ENCODE assay signal across 9 cellular contexts in genomic region chr10:96991313-96991841, GRCh38.
A peak's percentile ranks its signal among the peaks of the same experiment; 100 is the strongest.
DNase-seq lines count a peak whose midpoint lies in the region; ATAC-seq and TF ChIP-seq lines count a peak whose summit lies in the region.
"Had no signal": no experiment of that assay in that cellular context is flagged by ENCODE, and none has a peak within 500 bp of the region (broad histone marks: within the 10 kb centered on the region; RNA-seq: fewer than 3 reads in every experiment).

No MANE protein-coding gene starts in this region.

- H3K4me3 ChIP-seq in fibroblast of lung (replicated peaks in 1 of 4; ENCODE audit: control extremely low read depth in 1 of 4, insufficient read depth in 1 of 4, low read depth in 3 of 4, low read length in 4 of 4) = no peak overlapping the region

- H3K27ac ChIP-seq in fibroblast of lung (ENCODE audit: insufficient read depth, low read length) = peak overlapping the region; percentile 33

- H3K4me1 ChIP-seq in fibroblast of lung (ENCODE audit: control insufficient read depth, extremely low read depth, insufficient read depth, low read length) = peaks cover 18% of the 10 kb centered on the region

- no peaks in the 10 kb centered on the region for H4K20me1 ChIP-seq in fibroblast of lung (ENCODE audit: control insufficient read depth, extremely low read depth, insufficient read depth, low read length)

- H2AFZ ChIP-seq in fibroblast of lung (ENCODE audit: low read length) = peak overlapping the region; percentile 37

- no peak overlapping the region for H3K9ac ChIP-seq in fibroblast of lung (ENCODE audit: insufficient read depth, low read length)

- H3K79me2 ChIP-seq in fibroblast of lung (ENCODE audit: control insufficient read depth, insufficient read depth, low read length) = no peaks in the 10 kb centered on the region

- ATAC-seq in GM18867 (IDR thresholded peaks at IDR 0.05; ENCODE audit: unreplicated experiment) = peak; percentile 55
- ATAC-seq in GM19452 (IDR thresholded peaks at IDR 0.05; ENCODE audit: unreplicated experiment) = no peak

- TF ChIP-seq CTCF in fibroblast of lung (conservative IDR thresholded peaks at IDR 0.05 in 1 of 2, IDR thresholded peaks at IDR 0.05 in 1 of 2; ENCODE audit: low read depth in 1 of 2, low read length in 2 of 2) = no peak

- DNase-seq in A172 (ENCODE audit: low spot score) = peak; percentile 63
- DNase-seq in HS-27A (ENCODE audit: low read depth) = peak; percentile 29
- DNase-seq in fibroblast of lung (ENCODE audit: low read depth in 2 of 2) = peak; percentile 75 to 94
- no peak for DNase-seq in activated CD4-positive, alpha-beta T cell treated with anti-CD3 and anti-CD28 coated beads, Interleukin-2, amount 50 U/mL, for 4 hours
- no peak for DNase-seq in activated gamma-delta T cell (lab: John Stamatoyannopoulos, UW)
- DNase-seq in midbrain (lab: John Stamatoyannopoulos, UW) = no peak
- DNase-seq: NCI-H2227 treated with DMSO at 0.1 percent for 48 hours had no signal

- H3K9me3 ChIP-seq in fibroblast of lung (ENCODE audit: control insufficient read depth, insufficient read depth, low read depth, low read length) = no peaks in the 10 kb centered on the region

- H3K27me3 ChIP-seq in fibroblast of lung (ENCODE audit: control insufficient read depth, insufficient read depth, low read length) = no peaks in the 10 kb centered on the region

- no peaks in the 10 kb centered on the region for H3K36me3 ChIP-seq in fibroblast of lung (ENCODE audit: control insufficient read depth, insufficient read depth, low read length)

- peak overlapping the region; percentile 73 for H3K4me2 ChIP-seq in fibroblast of lung (ENCODE audit: extremely low read depth, insufficient read depth, low read length)

Comparison
In these comparisons a context has a peak if more than half of its experiments do, and no peak if none do; other contexts are left out.
1. DNase-seq: peak in A172 (single experiment), HS-27A (single experiment) and fibroblast of lung (2 of 2); none in activated CD4-positive, alpha-beta T cell treated with anti-CD3 and anti-CD28 coated beads, Interleukin-2, amount 50 U/mL, for 4 hours (0 of 2), activated gamma-delta T cell (single experiment) and midbrain (single experiment).